19 cellular contexts compared by ENCODE assay signal in the genomic region with DNA sequence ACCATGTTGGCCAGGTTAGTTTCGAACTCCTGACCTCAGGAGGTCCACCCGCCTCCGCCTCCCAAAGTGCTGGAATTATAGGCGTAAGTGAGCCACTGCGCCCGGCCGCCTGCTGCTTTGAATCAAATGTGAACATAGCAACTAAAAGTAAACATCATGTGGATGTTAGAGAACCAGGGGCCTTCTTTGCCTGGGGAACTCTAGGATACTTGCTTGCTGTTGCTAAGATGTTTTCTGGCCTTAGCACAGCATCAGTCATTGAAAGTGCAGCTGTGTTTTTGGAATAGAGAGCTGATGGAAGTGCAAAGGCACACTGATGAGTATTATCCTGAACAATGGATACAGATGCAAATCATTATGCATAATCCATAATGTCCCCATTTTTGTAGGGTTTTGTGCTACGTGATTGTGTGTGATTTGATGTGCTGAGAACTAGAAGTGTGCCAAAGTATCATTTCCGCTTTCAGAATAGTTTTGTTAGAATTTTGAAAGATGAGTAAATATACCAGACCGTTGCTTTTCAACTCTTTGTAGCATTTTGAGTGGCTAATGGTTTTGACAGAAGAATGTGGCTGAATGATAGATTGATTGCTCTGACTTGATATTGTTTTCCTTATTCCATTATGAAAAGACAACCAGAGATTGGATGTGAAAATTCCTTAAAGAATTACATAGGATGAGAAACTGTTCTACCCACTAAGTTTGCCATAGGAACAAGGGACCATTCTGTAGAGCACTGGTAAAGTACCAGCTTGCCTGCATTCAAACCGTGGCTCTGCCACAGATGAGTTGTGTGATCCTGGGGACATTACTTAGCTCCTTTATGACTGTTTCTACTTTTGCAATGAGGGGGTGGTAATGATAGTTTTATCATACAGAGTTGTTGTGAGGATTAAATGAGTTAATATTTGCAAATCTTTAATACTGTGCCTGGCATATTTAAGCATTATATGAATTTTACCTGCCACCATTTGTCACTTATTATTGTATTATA.
DNase-seq lines count a peak whose midpoint lies in the region; ATAC-seq, FAIRE-seq and TF ChIP-seq lines count a peak whose summit lies in the region.
"Had no signal": no experiment of that assay in that cellular context is flagged by ENCODE, and none has a peak within 500 bp of the region (broad histone marks: within the 10 kb centered on the region; RNA-seq: fewer than 3 reads in every experiment).

No MANE protein-coding gene starts in this region.

- no peak overlapping the region for H3K27ac Mint-ChIP-seq in chondrocyte (ENCODE audit: unreplicated experiment)
- H3K27ac Mint-ChIP-seq: activated CD8-positive, alpha-beta T cell treated with anti-CD3 and anti-CD28 coated beads, Interleukin-2, amount 10 ng/mL, durations not matched to agents 7 days and 5 days; activated T-cell treated with anti-CD3 and anti-CD28 coated beads, Interleukin-2, amount 50 U/mL, for 24 hours; B cell; mesothelial cell of epicardium; progenitor cell of endocrine pancreas; stimulated activated naive CD8-positive, alpha-beta T cell treated with anti-CD3 and anti-CD28 coated beads, Interleukin-15, Interleukin-2, amounts not matched to agents 100 ng/mL and 50 ng/mL, for 24 hours had no signal

- peak overlapping the region; percentile 58 for H3K27ac ChIP-seq in substantia nigra (ENCODE audit: low read depth, low read length, poor library complexity, severe bottlenecking)

- H3K36me3 Mint-ChIP-seq in chondrocyte (ENCODE audit: low read depth) = no peaks in the 10 kb centered on the region
- H3K36me3 Mint-ChIP-seq: mesothelial cell of epicardium had no signal

- H3K4me1 Mint-ChIP-seq in chondrocyte (ENCODE audit: low read depth) = peaks cover 26% of the 10 kb centered on the region

- no peak overlapping the region for H3K4me3 Mint-ChIP-seq in chondrocyte (ENCODE audit: unreplicated experiment)
- H3K4me3 Mint-ChIP-seq: activated CD8-positive, alpha-beta T cell treated with anti-CD3 and anti-CD28 coated beads, Interleukin-2, amount 10 ng/mL, durations not matched to agents 7 days and 5 days; activated T-cell treated with anti-CD3 and anti-CD28 coated beads, Interleukin-2, amount 50 U/mL, for 24 hours; B cell; mesothelial cell of epicardium; stimulated activated naive CD8-positive, alpha-beta T cell treated with anti-CD3 and anti-CD28 coated beads, Interleukin-15, Interleukin-2, amounts not matched to agents 100 ng/mL and 50 ng/mL, for 24 hours had no signal

- ATAC-seq in HG02885 (IDR thresholded peaks at IDR 0.05; ENCODE audit: poor library complexity, unreplicated experiment) (peak; percentile 80), SK-N-SH treated with all-trans-retinoic acid at 6 μM for 48 hours (peak; percentile 21; the same call in 2 of the 3 replicates), GM19395 (IDR thresholded peaks at IDR 0.05; ENCODE audit: unreplicated experiment) (no peak)
- ATAC-seq: activated CD8-positive, alpha-beta T cell treated with anti-CD3 and anti-CD28 coated beads, Interleukin-2, amount 10 ng/mL, durations not matched to agents 7 days and 5 days; K562; left colon had no signal

- no peak for TF ChIP-seq CTCF in chondrocyte (IDR thresholded peaks at IDR 0.05)

- H3K27me3 Mint-ChIP-seq in chondrocyte (ENCODE audit: low read depth) = peaks cover 2% of the 10 kb centered on the region
- H3K27me3 Mint-ChIP-seq: B cell; stimulated activated naive CD8-positive, alpha-beta T cell treated with anti-CD3 and anti-CD28 coated beads, Interleukin-15, Interleukin-2, amounts not matched to agents 100 ng/mL and 50 ng/mL, for 24 hours had no signal

- peak; percentile 36 for FAIRE-seq in islet of Langerhans (lab: Jason Lieb, UNC)
- FAIRE-seq: K562 had no signal

- DNase-seq in substantia nigra (lab: John Stamatoyannopoulos, UW) (peak in 7 of 49 donors; percentile 2 to 19 (median 11)), chondrocyte (ENCODE audit: low spot score) (no peak)
- DNase-seq in stimulated activated CD4-positive, alpha-beta T cell treated with anti-CD3 and anti-CD28 coated beads, Interleukin-4, amount 100 ng/mL, for 24 hours = no peak
- DNase-seq: activated CD4-positive, CD25-positive, alpha-beta regulatory T cell; activated CD8-positive, alpha-beta T cell treated with anti-CD3 and anti-CD28 coated beads, Interleukin-2, amount 10 ng/mL, durations not matched to agents 7 days and 5 days; activated naive CD4-positive, alpha-beta T cell; activated T-cell treated with anti-CD3 and anti-CD28 coated beads, Interleukin-2, amount 50 U/mL, for 24 hours; amniotic stem cell; left colon; NCI-H2029 treated with DMSO at 0.1 percent for 48 hours had no signal

- H3K9me3 Mint-ChIP-seq in chondrocyte (ENCODE audit: low read depth) = no peaks in the 10 kb centered on the region
- H3K9me3 Mint-ChIP-seq: activated T-cell treated with anti-CD3 and anti-CD28 coated beads, Interleukin-2, amount 50 U/mL, for 24 hours; mesothelial cell of epicardium; stimulated activated naive CD8-positive, alpha-beta T cell treated with anti-CD3 and anti-CD28 coated beads, Interleukin-15, Interleukin-2, amounts not matched to agents 100 ng/mL and 50 ng/mL, for 24 hours had no signal

TF ChIP-seq in SK-N-SH treated with all-trans-retinoic acid at 6 μM for 48 hours, 23 proteins besides CTCF, POLR2A, EP300 and RAD21:
- TF ChIP-seq RARB (CRISPR knock-in tag; IDR thresholded peaks at IDR 0.05) = no peak
- TF ChIP-seq ZNF565 (CRISPR knock-in tag; conservative IDR thresholded peaks at IDR 0.05; ENCODE audit: low read depth) = no peak
- TF ChIP-seq ZNF8 (CRISPR knock-in tag; IDR thresholded peaks at IDR 0.05) = no peak
- TF ChIP-seq, protein P1, sequence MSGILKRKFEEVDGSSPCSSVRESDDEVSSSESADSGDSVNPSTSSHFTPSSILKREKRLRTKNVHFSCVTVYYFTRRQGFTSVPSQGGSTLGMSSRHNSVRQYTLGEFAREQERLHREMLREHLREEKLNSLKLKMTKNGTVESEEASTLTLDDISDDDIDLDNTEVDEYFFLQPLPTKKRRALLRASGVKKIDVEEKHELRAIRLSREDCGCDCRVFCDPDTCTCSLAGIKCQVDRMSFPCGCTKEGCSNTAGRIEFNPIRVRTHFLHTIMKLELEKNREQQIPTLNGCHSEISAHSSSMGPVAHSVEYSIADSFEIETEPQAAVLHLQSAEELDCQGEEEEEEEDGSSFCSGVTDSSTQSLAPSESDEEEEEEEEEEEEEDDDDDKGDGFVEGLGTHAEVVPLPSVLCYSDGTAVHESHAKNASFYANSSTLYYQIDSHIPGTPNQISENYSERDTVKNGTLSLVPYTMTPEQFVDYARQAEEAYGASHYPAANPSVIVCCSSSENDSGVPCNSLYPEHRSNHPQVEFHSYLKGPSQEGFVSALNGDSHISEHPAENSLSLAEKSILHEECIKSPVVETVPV (CRISPR knock-in tag; IDR thresholded peaks at IDR 0.05) = no peak
- TF ChIP-seq TCF4 (CRISPR knock-in tag; IDR thresholded peaks at IDR 0.05; ENCODE audit: borderline replicate concordance) = no peak
- no peak for TF ChIP-seq BACH2 (CRISPR knock-in tag; IDR thresholded peaks at IDR 0.05; ENCODE audit: borderline replicate concordance)
- no peak for TF ChIP-seq OSR1 (CRISPR knock-in tag; IDR thresholded peaks at IDR 0.05)
- no peak for TF ChIP-seq TOX (CRISPR knock-in tag; IDR thresholded peaks at IDR 0.05; ENCODE audit: borderline replicate concordance)
- no peak for TF ChIP-seq POU6F1 (CRISPR knock-in tag; IDR thresholded peaks at IDR 0.05; ENCODE audit: borderline replicate concordance, low read depth)
- TF ChIP-seq ZFP30 (CRISPR knock-in tag; IDR thresholded peaks at IDR 0.05) = no peak
- no peak for TF ChIP-seq ZFP3 (CRISPR knock-in tag; IDR thresholded peaks at IDR 0.05)
- no peak for TF ChIP-seq PPARA (CRISPR knock-in tag; IDR thresholded peaks at IDR 0.05; ENCODE audit: borderline replicate concordance)
- TF ChIP-seq CSDC2 (CRISPR knock-in tag; IDR thresholded peaks at IDR 0.05) = no peak
- no peak for TF ChIP-seq ISL1 (CRISPR knock-in tag; IDR thresholded peaks at IDR 0.05)
- no peak for TF ChIP-seq GLIS3 (CRISPR knock-in tag; IDR thresholded peaks at IDR 0.05)
- TF ChIP-seq SNAI2 (CRISPR knock-in tag; IDR thresholded peaks at IDR 0.05) = no peak
TF ChIP-seq in SK-N-SH treated with all-trans-retinoic acid at 6 μM for 48 hours: peak in this region for 0.
